Comparison of ENCODE assay signal across 11 cellular contexts in genomic region chr1:229509576-229509975, GRCh38. TPM values are rescaled to one million over a fixed set of nuclear protein-coding genes. Genes with fewer than 3 reads are reported as not detected.
DNase-seq lines count a peak whose midpoint lies in the region; ATAC-seq and TF ChIP-seq lines count a peak whose summit lies in the region.
"Had no signal": no experiment of that assay in that cellular context is flagged by ENCODE, and none has a peak within 500 bp of the region (broad histone marks: within the 10 kb centered on the region; RNA-seq: fewer than 3 reads in every experiment).

No MANE protein-coding gene starts in this region.

- POLR2A ChIA-PET in MCF 10A (lab: Yijun Ruan, JAX): interaction anchor here (0.6 to 5.7 kb wide), 15 partner anchors 8 to 801 kb away, joined by 3 to 88 read pairs (median 12); partner anchors contain the start of genes ABCB10, RAB4A, TAF5L and URB2

- H3K9me3 Mint-ChIP-seq in MCF 10A (ENCODE audit: unreplicated experiment): no peaks in the 10 kb centered on the region
- H3K9me3 Mint-ChIP-seq in stimulated activated naive CD8-positive, alpha-beta T cell treated with anti-CD3 and anti-CD28 coated beads, Interleukin-15, amount 100 ng/mL, for 72 hours: no peaks in the 10 kb centered on the region

- peak overlapping the region in 1 of 2 donors; percentile 99 for H3K27ac ChIP-seq in breast epithelium

- H3K4me3 Mint-ChIP-seq in MCF 10A (ENCODE audit: unreplicated experiment) (peak overlapping the region; percentile 88), T-helper 17 cell (peak overlapping the region; percentile 89)
- peak overlapping the region; percentile 88 to 95 for H3K4me3 Mint-ChIP-seq in stimulated activated naive CD8-positive, alpha-beta T cell treated with anti-CD3 and anti-CD28 coated beads, Interleukin-15, amount 100 ng/mL, for 72 hours

- H3K27ac Mint-ChIP-seq in MCF 10A (ENCODE audit: low read depth, unreplicated experiment) (peak overlapping the region; percentile 99), T-helper 17 cell (peak overlapping the region; percentile 97)
- H3K27ac Mint-ChIP-seq in stimulated activated naive CD8-positive, alpha-beta T cell treated with anti-CD3 and anti-CD28 coated beads, Interleukin-15, amount 100 ng/mL, for 72 hours: no peak overlapping the region

- CTCF ChIA-PET in MCF 10A (lab: Yijun Ruan, JAX): interaction anchor here (0.6 to 3.1 kb wide), 5 partner anchors 13 to 1969 kb away, joined by 3 to 14 read pairs (median 4); partner anchors contain the start of gene ABCB10

- H3K4me3 ChIP-seq in breast epithelium: no peak overlapping the region
- no peak overlapping the region for H3K4me3 ChIP-seq in fibroblast of villous mesenchyme (ENCODE audit: low read depth, low read length)

- peaks cover 17% of the 10 kb centered on the region for H3K4me1 Mint-ChIP-seq in MCF 10A (ENCODE audit: insufficient read depth, unreplicated experiment)
- peaks cover 23% of the 10 kb centered on the region for H3K4me1 Mint-ChIP-seq in T-helper 17 cell
- peaks cover 23% of the 10 kb centered on the region for H3K4me1 Mint-ChIP-seq in stimulated activated naive CD8-positive, alpha-beta T cell treated with anti-CD3 and anti-CD28 coated beads, Interleukin-15, amount 100 ng/mL, for 72 hours

- H3K36me3 ChIP-seq in breast epithelium: no peaks in the 10 kb centered on the region

- TF ChIP-seq CTCF in MCF 10A (IDR thresholded peaks at IDR 0.05; ENCODE audit: unreplicated experiment) (no peak), breast epithelium (IDR thresholded peaks at IDR 0.05) (no peak), fibroblast of villous mesenchyme (IDR thresholded peaks at IDR 0.05; ENCODE audit: insufficient read depth, low read depth, low read length) (no peak)

- no peaks in the 10 kb centered on the region for H3K27me3 ChIP-seq in breast epithelium
- H3K27me3 ChIP-seq: left lung, testis had no signal

- DNase-seq in MCF 10A (ENCODE audit: unreplicated experiment): peak; percentile 78
- DNase-seq in breast epithelium (ENCODE audit: low spot score in 2 of 2): no peak
- no peak for DNase-seq in T-helper 17 cell
- DNase-seq in fibroblast of villous mesenchyme (ENCODE audit: low read depth): peak; percentile 66
- no peak for DNase-seq in stimulated activated naive CD8-positive, alpha-beta T cell treated with anti-CD3 and anti-CD28 coated beads, Interleukin-15, amount 100 ng/mL, for 72 hours
- DNase-seq in NCI-H1930 (lab: John Stamatoyannopoulos, UW): no peak
- DNase-seq in NCI-H526 (lab: John Stamatoyannopoulos, UW): no peak
- DNase-seq: left lung; stimulated activated CD4-positive, alpha-beta T cell treated with anti-CD3 and anti-CD28 coated beads, Interleukin-15, amount 100 ng/mL, for 24 hours; testis had no signal

- no peak for ATAC-seq in T-helper 17 cell
- no peak for ATAC-seq in stimulated activated naive CD8-positive, alpha-beta T cell treated with anti-CD3 and anti-CD28 coated beads, Interleukin-15, amount 100 ng/mL, for 72 hours
- ATAC-seq in HG03039 (IDR thresholded peaks at IDR 0.05; ENCODE audit: unreplicated experiment): no peak

- H3K36me3 Mint-ChIP-seq in MCF 10A (ENCODE audit: insufficient read depth, unreplicated experiment) (peaks cover 28% of the 10 kb centered on the region), T-helper 17 cell (ENCODE audit: low read depth) (no peaks in the 10 kb centered on the region)

- no peak for TF ChIP-seq POLR2A in breast epithelium (IDR thresholded peaks at IDR 0.05)

- H3K4me1 ChIP-seq in breast epithelium: no peaks in the 10 kb centered on the region

- H3K27me3 Mint-ChIP-seq in MCF 10A (ENCODE audit: insufficient read depth, unreplicated experiment) (no peaks in the 10 kb centered on the region), T-helper 17 cell (peaks cover 4% of the 10 kb centered on the region)
- H3K27me3 Mint-ChIP-seq in stimulated activated naive CD8-positive, alpha-beta T cell treated with anti-CD3 and anti-CD28 coated beads, Interleukin-15, amount 100 ng/mL, for 72 hours: no peaks in the 10 kb centered on the region

- no peaks in the 10 kb centered on the region for H3K9me3 ChIP-seq in breast epithelium
- no peaks in the 10 kb centered on the region for H3K9me3 ChIP-seq in T-helper 17 cell (ENCODE audit: control insufficient read depth, low read length, poor library complexity, severe bottlenecking)
- H3K9me3 ChIP-seq: left lung, testis had no signal

- BruUV-seq in MCF 10A (replicated peaks; lab: Mats Ljungman, UMichigan): no TSS peak

- intact Hi-C loops in MCF 10A (cut with micrococcal nuclease) (no loop called here), breast epithelium (cut with DNase I; ENCODE audit: low total_unique reads) (no loop called here)

RNA-seq across cellular contexts. Expression of gene NUP133, which starts 1.4 kb away (rescaled TPM):
- 65.2 and 67.3 TPM in 2 replicates for total RNA-seq in MCF 10A (2022)
- total RNA-seq in breast epithelium: 10 to 100 TPM; 29.4 to 48.4 (median 31.8) TPM
- 10 to 100 TPM; 26.0 to 35.9 TPM for total RNA-seq in T-helper 17 cell
- 34.5 and 39.7 TPM in 2 replicates for total RNA-seq in fibroblast of villous mesenchyme

RNA-seq across cellular contexts. Expression of gene ABCB10, which starts 48.9 kb away (rescaled TPM):
- 34.8 and 38.4 TPM in 2 replicates for total RNA-seq in MCF 10A (2022)
- total RNA-seq in breast epithelium: 10 to 100 TPM; 13.8 to 18.6 (median 17.0) TPM
- total RNA-seq in T-helper 17 cell: 10 to 100 TPM; 12.9 to 19.2 TPM
- total RNA-seq in fibroblast of villous mesenchyme: 17.4 and 18.1 TPM in 2 replicates

Comparison
In these comparisons a context has a peak if more than half of its experiments do, and no peak if none do; other contexts are left out.
1. DNase-seq: peak in MCF 10A (single experiment) and fibroblast of villous mesenchyme (single experiment); none in breast epithelium (0 of 2), T-helper 17 cell (0 of 3), stimulated activated naive CD8-positive, alpha-beta T cell treated with anti-CD3 and anti-CD28 coated beads, Interleukin-15, amount 100 ng/mL, for 72 hours (0 of 2), NCI-H1930 (0 of 2) and NCI-H526 (0 of 2).
2. H3K27ac Mint-ChIP-seq: peak in MCF 10A (single experiment) and T-helper 17 cell (single experiment); none in stimulated activated naive CD8-positive, alpha-beta T cell treated with anti-CD3 and anti-CD28 coated beads, Interleukin-15, amount 100 ng/mL, for 72 hours (0 of 2).
3. Peak in every context shown above with its lines, with median percentiles within 50 percentile points of each other: H3K4me3 Mint-ChIP-seq.